ENCODE assay signal across 22 cellular contexts in genomic region chr19:19946226-19946625, GRCh38.
"Had no signal": no experiment of that assay in that cellular context is flagged by ENCODE, and none has a peak within 500 bp of the region (broad histone marks: within the 10 kb centered on the region; RNA-seq: fewer than 3 reads in every experiment).

No MANE protein-coding gene starts in this region.

- DNase-seq: colonic mucosa; cortex of kidney; dermis blood vessel endothelial cell; dorsolateral prefrontal cortex; effector CD4-positive, alpha-beta T cell; effector CD8-positive, alpha-beta T cell; effector memory CD4-positive, alpha-beta T cell; effector memory CD8-positive, alpha-beta T cell; endodermal cell; erythroblast; esophagus squamous epithelium; foreskin fibroblast; foreskin keratinocyte; foreskin melanocyte; gastrocnemius medialis; glutamatergic neuron; head of caudate nucleus; heart left ventricle; heart right ventricle had no signal

- ATAC-seq: effector memory CD8-positive, alpha-beta T cell; esophagus mucosa; foreskin keratinocyte; gastrocnemius medialis; gastroesophageal sphincter; heart left ventricle; heart right ventricle had no signal

- H3K27ac Mint-ChIP-seq: dendritic cell treated with granulocyte-macrophage colony-stimulating factor and Interleukin-4, amounts not matched to agents 40 ng/mL and 50 ng/mL, for 4 days; effector memory CD8-positive, alpha-beta T cell; endodermal cell had no signal

- H3K4me3 Mint-ChIP-seq: dendritic cell treated with granulocyte-macrophage colony-stimulating factor and Interleukin-4, amounts not matched to agents 40 ng/mL and 50 ng/mL, for 4 days; effector memory CD8-positive, alpha-beta T cell; endodermal cell had no signal

- H3K9me3 Mint-ChIP-seq: effector memory CD8-positive, alpha-beta T cell had no signal

- H3K27me3 Mint-ChIP-seq: dendritic cell treated with granulocyte-macrophage colony-stimulating factor and Interleukin-4, amounts not matched to agents 40 ng/mL and 50 ng/mL, for 4 days had no signal
